22 cellular contexts compared by ENCODE assay signal in the genomic region with DNA sequence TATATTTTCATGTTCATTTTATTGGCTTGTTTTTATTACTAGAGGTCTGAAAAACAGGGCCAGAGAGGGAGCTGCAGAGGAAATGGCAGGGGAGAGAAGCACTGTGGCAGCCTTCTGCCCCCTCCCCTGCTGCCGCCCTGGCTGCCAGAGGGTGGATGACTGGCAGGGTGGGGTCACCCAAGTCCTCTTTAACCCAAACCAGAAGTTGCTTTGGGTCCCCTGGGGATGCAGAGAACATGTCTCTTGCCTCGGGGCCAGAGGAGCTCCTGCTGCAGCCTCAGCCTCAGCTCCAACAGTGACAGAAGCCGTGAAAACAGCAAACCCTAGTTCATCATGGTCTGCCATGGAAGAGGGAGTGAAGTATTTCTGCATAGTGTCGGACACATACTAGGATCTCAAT.
"Had no signal": no experiment of that assay in that cellular context is flagged by ENCODE, and none has a peak within 500 bp of the region (broad histone marks: within the 10 kb centered on the region; RNA-seq: fewer than 3 reads in every experiment).

No MANE protein-coding gene starts in this region.

- H3K4me3 ChIP-seq: cardiac muscle cell, hepatocyte, left ventricle myocardium inferior, thyroid gland, upper lobe of right lung had no signal

- ATAC-seq: activated T-helper 17 cell treated with anti-CD3 and anti-CD28 coated beads, Interleukin-2, amount 50 U/mL, for 72 hours; natural killer cell treated with Interleukin-12 subunit alpha and Interleukin-12 subunit beta and Interleukin-15 and Interleukin-18, amount 100 ng/mL, for 72 hours; right cardiac atrium; upper lobe of right lung; WTC11 had no signal

- H3K4me1 ChIP-seq: parathyroid adenoma had no signal

- H3K9ac ChIP-seq: parathyroid adenoma had no signal

- H3K36me3 Mint-ChIP-seq: activated naive CD8-positive, alpha-beta T cell; mesothelial cell of epicardium; natural killer cell treated with Interleukin-12 subunit alpha and Interleukin-12 subunit beta and Interleukin-15 and Interleukin-18, amount 100 ng/mL, for 72 hours; WTC11 had no signal

- H3K9me3 Mint-ChIP-seq: activated T-helper 17 cell treated with anti-CD3 and anti-CD28 coated beads, Interleukin-2, amount 50 U/mL, for 72 hours; dendritic cell treated with granulocyte-macrophage colony-stimulating factor and Interleukin-4, amounts not matched to agents 40 ng/mL and 50 ng/mL, for 4 days; mesothelial cell of epicardium; natural killer cell treated with Interleukin-12 subunit alpha and Interleukin-12 subunit beta and Interleukin-15 and Interleukin-18, amount 100 ng/mL, for 72 hours; stimulated activated naive CD8-positive, alpha-beta T cell treated with anti-CD3 and anti-CD28 coated beads, Interleukin-15, Interleukin-2, amounts not matched to agents 100 ng/mL and 50 ng/mL, for 24 hours; WTC11 had no signal

- H3K9me3 ChIP-seq: left ventricle myocardium inferior, neutrophil, thyroid gland, upper lobe of right lung had no signal

- H3K4me2 ChIP-seq: hepatocyte had no signal

- DNase-seq: activated naive CD4-positive, alpha-beta T cell; activated T-cell treated with anti-CD3 and anti-CD28 coated beads, Interleukin-2, amount 50 U/mL, for 1 hour; effector CD4-positive, alpha-beta T cell; glutamatergic neuron; left ventricle myocardium inferior; stimulated activated CD4-positive, alpha-beta T cell treated with anti-CD3 and anti-CD28 coated beads, Interleukin-1b, Interleukin-23, amount 100 ng/mL, for 48 hours; substantia nigra; T-helper 9 cell; thyroid gland; upper lobe of right lung had no signal

- H2AFZ ChIP-seq: hepatocyte, parathyroid adenoma had no signal

- H3K36me3 ChIP-seq: cardiac muscle cell, left ventricle myocardium inferior, neutrophil, thyroid gland, upper lobe of right lung had no signal

- H3K27me3 ChIP-seq: hepatocyte, thyroid gland had no signal

- H3K4me3 Mint-ChIP-seq: activated naive CD8-positive, alpha-beta T cell; activated T-helper 17 cell treated with anti-CD3 and anti-CD28 coated beads, Interleukin-2, amount 50 U/mL, for 72 hours; dendritic cell treated with granulocyte-macrophage colony-stimulating factor and Interleukin-4, amounts not matched to agents 40 ng/mL and 50 ng/mL, for 4 days; mesothelial cell of epicardium; natural killer cell treated with Interleukin-12 subunit alpha and Interleukin-12 subunit beta and Interleukin-15 and Interleukin-18, amount 100 ng/mL, for 72 hours; stimulated activated naive CD8-positive, alpha-beta T cell treated with anti-CD3 and anti-CD28 coated beads, Interleukin-15, Interleukin-2, amounts not matched to agents 100 ng/mL and 50 ng/mL, for 24 hours; WTC11 had no signal

- H3K27ac ChIP-seq: cardiac muscle cell, hepatocyte, left ventricle myocardium inferior, neutrophil, parathyroid adenoma, thyroid gland, upper lobe of right lung had no signal
